ENCODE assay signal across 8 cellular contexts in the genomic region with DNA sequence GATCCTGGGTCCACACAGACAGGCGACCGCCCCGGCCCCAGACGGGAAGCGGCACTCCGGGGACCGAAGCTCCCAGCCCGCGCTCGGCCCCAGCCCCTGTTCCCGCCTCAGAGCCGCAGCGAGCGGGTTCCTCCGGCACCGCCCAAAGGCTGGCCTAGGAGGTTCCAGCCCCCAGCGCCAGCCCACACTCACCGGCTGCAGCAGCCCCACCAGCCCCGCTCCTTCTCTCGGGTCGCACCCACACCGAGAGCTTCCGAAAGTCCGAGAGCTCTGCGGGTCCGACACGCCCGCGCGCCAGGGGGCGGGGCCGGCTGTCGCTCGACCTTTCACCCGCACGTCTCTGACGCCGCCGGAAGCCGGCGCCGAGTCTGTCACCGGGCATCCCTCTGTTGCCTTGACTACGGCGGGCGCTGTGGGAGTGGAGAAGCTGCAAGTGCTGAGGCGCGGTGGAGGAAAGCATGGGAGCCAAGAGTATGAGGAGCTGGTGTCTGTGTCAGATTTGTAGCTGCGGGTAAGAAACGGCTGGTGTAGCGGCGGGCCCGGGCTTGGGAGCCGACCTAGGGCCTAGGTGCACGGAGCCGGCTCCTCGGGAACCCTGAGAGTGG. TPM values are rescaled to one million over a fixed set of nuclear protein-coding genes. Genes with fewer than 3 reads are reported as not detected.
A peak's percentile ranks its signal among the peaks of the same experiment; 100 is the strongest.
DNase-seq lines count a peak whose midpoint lies in the region; ATAC-seq and TF ChIP-seq lines count a peak whose summit lies in the region.

A gene (minus strand): TSS at position 313 of the 605 bp plus-strand sequence. CDS start 956 bp downstream, outside the sequence.
A gene with protein sequence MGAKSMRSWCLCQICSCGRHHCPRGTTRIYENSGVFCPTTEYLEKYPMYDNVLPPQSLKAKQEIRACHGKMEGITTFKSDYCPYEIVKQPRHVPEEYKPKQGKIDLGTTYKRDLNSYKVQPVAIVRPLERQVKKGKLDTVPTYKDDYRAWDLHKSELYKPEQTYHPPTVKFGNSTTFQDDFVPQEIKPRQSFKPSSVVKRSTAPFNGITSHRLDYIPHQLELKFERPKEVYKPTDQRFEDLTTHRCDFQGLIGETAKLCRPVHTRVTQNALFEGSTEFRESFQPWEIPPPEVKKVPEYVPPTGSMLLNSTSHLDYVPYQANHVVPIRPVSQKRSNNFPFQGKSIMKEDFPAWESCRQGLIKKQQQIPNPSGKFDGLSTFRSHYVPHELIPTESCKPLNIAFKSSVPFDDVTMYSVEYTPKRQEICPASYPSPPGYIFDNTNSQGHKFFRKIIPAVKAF (plus strand): TSS at position 397 of the 605 bp plus-strand sequence. CDS start 62 bp downstream, at position 459.

- no peaks in the 10 kb centered on the region for H3K27me3 ChIP-seq in ascending aorta
- H3K27me3 ChIP-seq in right cardiac atrium (ENCODE audit: control insufficient read depth, insufficient read depth) = no peaks in the 10 kb centered on the region
- no peaks in the 10 kb centered on the region for H3K27me3 ChIP-seq in aorta (ENCODE audit: control insufficient read depth in 1 of 2, insufficient read depth in 2 of 2, low read length in 1 of 2)

- DNase-seq in GM13977 (ENCODE audit: low spot score) (peak; percentile 94), NCI-H1436 treated with DMSO at 0.1 percent for 48 hours (lab: John Stamatoyannopoulos, UW) (peak; percentile 11), ascending aorta (ENCODE audit: low spot score in 2 of 2) (peak; percentile 77 to 96), right cardiac atrium (peak; percentile 91 to 98 (median 97)), putamen (ENCODE audit: low spot score) (peak; percentile 90), aorta (peak; percentile 95 to 97)

- H3K4me3 ChIP-seq in ascending aorta = peak within 1 kb of the TSS; percentile 82 to 89
- peak within 1 kb of the TSS; percentile 78 for H3K4me3 ChIP-seq in right cardiac atrium (ENCODE audit: low read length)
- peak within 1 kb of the TSS; percentile 53 to 88 for H3K4me3 ChIP-seq in aorta (ENCODE audit: low read length in 2 of 2)

- H3K4me3 Mint-ChIP-seq in T-helper 1 cell treated with Interleukin-12 subunit alpha and Interleukin-12 subunit beta and Interleukin-4 antibody, amounts not matched to agents 30 μg/mL and 1 μg/mL, for 36 hours = peak within 1 kb of the TSS; percentile 94

- H3K4me1 Mint-ChIP-seq in T-helper 1 cell treated with Interleukin-12 subunit alpha and Interleukin-12 subunit beta and Interleukin-4 antibody, amounts not matched to agents 30 μg/mL and 1 μg/mL, for 36 hours (ENCODE audit: low read depth) = peaks cover 21% of the 10 kb centered on the region

- peak within 1 kb of the TSS; percentile 83 for H3K27ac Mint-ChIP-seq in T-helper 1 cell treated with Interleukin-12 subunit alpha and Interleukin-12 subunit beta and Interleukin-4 antibody, amounts not matched to agents 30 μg/mL and 1 μg/mL, for 36 hours

- peak; percentile 96 for ATAC-seq in HG02852 (IDR thresholded peaks at IDR 0.05; ENCODE audit: unreplicated experiment)
- peak; percentile 99 for ATAC-seq in right cardiac atrium
- ATAC-seq in aorta (ENCODE audit: low FRiP score) = peak; percentile 98

- H3K4me1 ChIP-seq in ascending aorta (peaks cover 2 to 18% of the 10 kb centered on the region in 2 donors), right cardiac atrium (ENCODE audit: control insufficient read depth, insufficient read depth, low read length) (peaks cover 2% of the 10 kb centered on the region), aorta (ENCODE audit: control insufficient read depth in 1 of 2, insufficient read depth in 2 of 2, low read length in 2 of 2) (peaks cover 2 to 4% of the 10 kb centered on the region in 2 donors)

- H3K27ac ChIP-seq in ascending aorta (peak within 1 kb of the TSS; percentile 68 to 71), right cardiac atrium (ENCODE audit: low read length) (peak within 1 kb of the TSS; percentile 28), aorta (ENCODE audit: low read depth in 1 of 2, low read length in 2 of 2) (peak within 1 kb of the TSS in 1 of 2 donors; percentile 20)

- H3K9me3 ChIP-seq in ascending aorta (no peaks in the 10 kb centered on the region), right cardiac atrium (ENCODE audit: control insufficient read depth, low read length) (no peaks in the 10 kb centered on the region), aorta (ENCODE audit: control insufficient read depth, low read length) (no peaks in the 10 kb centered on the region)

- H3K36me3 ChIP-seq in ascending aorta (peaks cover 3 to 9% of the 10 kb centered on the region in 2 donors), aorta (ENCODE audit: control insufficient read depth in 1 of 2, insufficient read depth in 2 of 2, low read length in 1 of 2) (peaks cover 0 to 2% of the 10 kb centered on the region in 2 donors)

- TF ChIP-seq CTCF in GM13977 (IDR thresholded peaks at IDR 0.05; ENCODE audit: extremely low read depth, insufficient read depth, missing control alignments) = no peak
- TF ChIP-seq CTCF in ascending aorta (IDR thresholded peaks at IDR 0.05) = no peak

- intact Hi-C loops in ascending aorta (cut with DNase I) = loop anchor here (2.0 to 10.0 kb wide), 3 partner anchors 216 to 940 kb away; a partner anchor contains a TSS
- intact Hi-C loops in right cardiac atrium (cut with DNase I) = no loop called here
- intact Hi-C loops in aorta (cut with DNase I) = no loop called here

- in situ Hi-C loops in GM13977 (cut with MboI; ENCODE audit: low pct_unique_long_range_greater_than_20kb, low sequenced_read_pairs, unreplicated experiment) = loop anchor here (25.0 kb wide), 1 partner anchor 275 kb away; a partner anchor contains a TSS

- no peaks in the 10 kb centered on the region for H3K9me3 Mint-ChIP-seq in T-helper 1 cell treated with Interleukin-12 subunit alpha and Interleukin-12 subunit beta and Interleukin-4 antibody, amounts not matched to agents 30 μg/mL and 1 μg/mL, for 36 hours

- peaks cover 12% of the 10 kb centered on the region for H3K36me3 Mint-ChIP-seq in T-helper 1 cell treated with Interleukin-12 subunit alpha and Interleukin-12 subunit beta and Interleukin-4 antibody, amounts not matched to agents 30 μg/mL and 1 μg/mL, for 36 hours (ENCODE audit: low read depth)

- WGBS in right cardiac atrium = under 1% methylated on average over 57 of the region's 57 CpGs
- WGBS in aorta, 2 donors = 0% methylated on average over 57 of the region's 57 CpGs

- H3K27me3 Mint-ChIP-seq in T-helper 1 cell treated with Interleukin-12 subunit alpha and Interleukin-12 subunit beta and Interleukin-4 antibody, amounts not matched to agents 30 μg/mL and 1 μg/mL, for 36 hours (ENCODE audit: low read depth) = no peaks in the 10 kb centered on the region

RNA-seq across cellular contexts. Expression of the first gene that starts in this region (rescaled TPM):
- 17.3 TPM for total RNA-seq in ascending aorta
- 10 to 100 TPM; 10.7 to 15.4 (median 11.6) TPM for total RNA-seq in right cardiac atrium
- polyA plus RNA-seq in right cardiac atrium = 5.9 TPM
- 10 to 100 TPM; 14.7 to 15.1 TPM for total RNA-seq in aorta
- polyA plus RNA-seq in aorta = 1 to 10 TPM; 5.5 to 6.0 TPM

RNA-seq across cellular contexts. Expression of the second gene that starts in this region (rescaled TPM):
- not detected for total RNA-seq in ascending aorta
- total RNA-seq in right cardiac atrium = 1 to 10 TPM; 1.8 to 4.3 (median 2.3) TPM
- 3.8 TPM for polyA plus RNA-seq in right cardiac atrium
- 1 to 10 TPM; 1.9 to 5.1 TPM for total RNA-seq in aorta
- 1 to 10 TPM in 1 of 2 donors, not detected in 1; 2.5 TPM for polyA plus RNA-seq in aorta

Comparison
In these comparisons a context has a peak if more than half of its experiments do, and no peak if none do; other contexts are left out.
1. DNase-seq: peak in every context shown above with its lines; median percentile 97 in right cardiac atrium; 96 in aorta; 94 in GM13977; 90 in putamen; 86 in ascending aorta; 11 in NCI-H1436 treated with DMSO at 0.1 percent for 48 hours.